ENCODE assay signal across 40 cellular contexts in genomic region chr12:49612210-49612609, GRCh38. TPM values are rescaled to one million over a fixed set of nuclear protein-coding genes. Genes with fewer than 3 reads are reported as not detected.
"Had no signal": no experiment of that assay in that cellular context is flagged by ENCODE, and none has a peak within 500 bp of the region (broad histone marks: within the 10 kb centered on the region; RNA-seq: fewer than 3 reads in every experiment).

No MANE protein-coding gene starts in this region.

- H3K4me3 ChIP-seq: adrenal gland, ascending aorta, body of pancreas, breast epithelium, cardiac muscle cell had no signal

- H3K27me3 ChIP-seq: adrenal gland, ascending aorta, body of pancreas, brain microvascular endothelial cell, breast epithelium, cardiac muscle cell had no signal

- H3K9me3 ChIP-seq: adrenal gland, body of pancreas, breast epithelium had no signal

- FAIRE-seq: astrocyte, bronchial epithelial cell had no signal

- H3K27me3 Mint-ChIP-seq: brain had no signal

- H3K4me3 Mint-ChIP-seq: activated naive CD4-positive, alpha-beta T cell treated with anti-CD3 and anti-CD28 coated beads for 36 hours; activated naive CD4-positive, alpha-beta T cell treated with anti-CD3 and anti-CD28 coated beads, Interleukin-2, amount 10 ng/mL, durations not matched to agents 7 days and 5 days; activated naive CD4-positive, alpha-beta T cell treated with anti-CD3 and anti-CD28 coated beads, Interleukin-2, amount 50 U/mL, for 24 hours; activated naive CD8-positive, alpha-beta T cell; activated naive CD8-positive, alpha-beta T cell treated with anti-CD3 and anti-CD28 coated beads for 36 hours; activated naive CD8-positive, alpha-beta T cell treated with anti-CD3 and anti-CD28 coated beads, Interleukin-2, amount 10 ng/mL, durations not matched to agents 7 days and 5 days; activated naive CD8-positive, alpha-beta T cell treated with anti-CD3 and anti-CD28 coated beads, Interleukin-2, amount 50 U/mL, for 24 hours; activated T-cell treated with anti-CD3 and anti-CD28 coated beads, Interleukin-2, amount 50 U/mL, for 24 hours; activated T-cell treated with anti-CD3 and anti-CD28 coated beads, Interleukin-2, amount 50 U/mL, for 4 hours; activated T-cell treated with anti-CD3 and anti-CD28 coated beads, Interleukin-2, amount 50 U/mL, for 72 hours; activated T-helper 1 cell treated with anti-CD3 and anti-CD28 coated beads, Interleukin-12 subunit alpha, Interleukin-12 subunit beta, Interleukin-2, Interleukin-4 antibody, amounts not matched to agents 30 ng/mL and 10 ng/mL and 1 ng/mL, durations not matched to agents 14 hours and 24 hours and 36 hours; activated T-helper 17 cell treated with anti-CD3 and anti-CD28 coated beads, Interleukin-2, amount 50 U/mL, for 72 hours; brain; central memory CD8-positive, alpha-beta T cell had no signal

- H3K4me1 Mint-ChIP-seq: activated naive CD4-positive, alpha-beta T cell treated with anti-CD3 and anti-CD28 coated beads, Interleukin-2, amount 50 U/mL, for 24 hours; activated T-helper 17 cell treated with anti-CD3 and anti-CD28 coated beads, Interleukin-2, amount 50 U/mL, for 72 hours; brain; central memory CD8-positive, alpha-beta T cell had no signal

- H3K9me3 Mint-ChIP-seq: activated naive CD4-positive, alpha-beta T cell treated with anti-CD3 and anti-CD28 coated beads for 36 hours; activated naive CD4-positive, alpha-beta T cell treated with anti-CD3 and anti-CD28 coated beads, Interleukin-2, amount 50 U/mL, for 24 hours; activated T-cell treated with anti-CD3 and anti-CD28 coated beads, Interleukin-2, amount 50 U/mL, for 72 hours; activated T-helper 1 cell treated with anti-CD3 and anti-CD28 coated beads, Interleukin-12 subunit alpha, Interleukin-12 subunit beta, Interleukin-2, Interleukin-4 antibody, amounts not matched to agents 30 ng/mL and 10 ng/mL and 1 ng/mL, durations not matched to agents 14 hours and 24 hours and 36 hours; activated T-helper 17 cell treated with anti-CD3 and anti-CD28 coated beads, Interleukin-2, amount 50 U/mL, for 72 hours; central memory CD8-positive, alpha-beta T cell had no signal

- H3K27ac Mint-ChIP-seq: activated naive CD4-positive, alpha-beta T cell treated with anti-CD3 and anti-CD28 coated beads for 36 hours; activated naive CD4-positive, alpha-beta T cell treated with anti-CD3 and anti-CD28 coated beads, Interleukin-2, amount 10 ng/mL, durations not matched to agents 7 days and 5 days; activated naive CD4-positive, alpha-beta T cell treated with anti-CD3 and anti-CD28 coated beads, Interleukin-2, amount 50 U/mL, for 24 hours; activated naive CD8-positive, alpha-beta T cell; activated naive CD8-positive, alpha-beta T cell treated with anti-CD3 and anti-CD28 coated beads for 36 hours; activated naive CD8-positive, alpha-beta T cell treated with anti-CD3 and anti-CD28 coated beads, Interleukin-2, amount 50 U/mL, for 24 hours; activated T-cell treated with anti-CD3 and anti-CD28 coated beads, Interleukin-2, amount 50 U/mL, for 24 hours; activated T-cell treated with anti-CD3 and anti-CD28 coated beads, Interleukin-2, amount 50 U/mL, for 72 hours; activated T-helper 1 cell treated with anti-CD3 and anti-CD28 coated beads, Interleukin-12 subunit alpha, Interleukin-12 subunit beta, Interleukin-2, Interleukin-4 antibody, amounts not matched to agents 30 ng/mL and 10 ng/mL and 1 ng/mL, durations not matched to agents 14 hours and 24 hours and 36 hours; activated T-helper 17 cell treated with anti-CD3 and anti-CD28 coated beads, Interleukin-2, amount 50 U/mL, for 72 hours; activated T-helper 2 cell treated with anti-CD3 and anti-CD28 coated beads, Interferon-gamma antibody, Interleukin-2, Interleukin-4, amounts not matched to agents 10 μg/mL and 5 μg/mL and 100 μg/mL, durations not matched to agents 14 hours and 24 hours and 36 hours; brain had no signal

- H3K4me1 ChIP-seq: ascending aorta, body of pancreas, breast epithelium had no signal

- H3K36me3 ChIP-seq: adrenal gland, ascending aorta, brain microvascular endothelial cell, breast epithelium, cardiac muscle cell had no signal

- ATAC-seq: activated naive CD8-positive, alpha-beta T cell treated with anti-CD3 and anti-CD28 coated beads, Interleukin-2, amount 50 U/mL, for 24 hours; activated T-cell treated with anti-CD3 and anti-CD28 coated beads, Interleukin-2, amount 50 U/mL, for 4 hours; activated T-cell treated with anti-CD3 and anti-CD28 coated beads, Interleukin-2, amount 50 U/mL, for 72 hours; activated T-helper 17 cell treated with anti-CD3 and anti-CD28 coated beads, Interleukin-2, amount 50 U/mL, for 72 hours; body of pancreas had no signal

- H3K27ac ChIP-seq: adrenal gland, ascending aorta, body of pancreas, brain microvascular endothelial cell, breast epithelium, cardiac muscle cell had no signal

- DNase-seq: activated effector memory CD4-positive, alpha-beta T cell treated with anti-CD3 and anti-CD28 coated beads, Interleukin-2, amount 50 U/mL, for 16 hours; activated effector memory CD4-positive, alpha-beta T cell treated with Interleukin-2 at 50 U/mL for 16 hours; activated gamma-delta T cell; activated gamma-delta T cell treated with Interleukin-2 at 50 U/mL for 16 hours; activated naive CD4-positive, alpha-beta T cell; activated naive CD4-positive, alpha-beta T cell treated with anti-CD3 and anti-CD28 coated beads for 36 hours; activated naive CD4-positive, alpha-beta T cell treated with anti-CD3 and anti-CD28 coated beads, Interleukin-2, amount 10 ng/mL, durations not matched to agents 7 days and 5 days; activated naive CD4-positive, alpha-beta T cell treated with anti-CD3 and anti-CD28 coated beads, Interleukin-2, amount 50 U/mL, for 16 hours; activated naive CD4-positive, alpha-beta T cell treated with Interleukin-2 at 50 U/mL for 16 hours; activated naive CD8-positive, alpha-beta T cell treated with anti-CD3 and anti-CD28 coated beads for 36 hours; activated naive CD8-positive, alpha-beta T cell treated with anti-CD3 and anti-CD28 coated beads, Interleukin-2, amount 10 ng/mL, durations not matched to agents 7 days and 5 days; activated naive CD8-positive, alpha-beta T cell treated with anti-CD3 and anti-CD28 coated beads, Interleukin-2, amount 50 U/mL, for 24 hours; activated T-cell treated with anti-CD3 and anti-CD28 coated beads for 4 hours; activated T-cell treated with anti-CD3 and anti-CD28 coated beads, Interleukin-2, amount 50 U/mL, for 1 hour; activated T-cell treated with anti-CD3 and anti-CD28 coated beads, Interleukin-2, amount 50 U/mL, for 24 hours; activated T-cell treated with anti-CD3 and anti-CD28 coated beads, Interleukin-2, amount 50 U/mL, for 4 hours; activated T-cell treated with anti-CD3 and anti-CD28 coated beads, Interleukin-2, amount 50 U/mL, for 48 hours; activated T-cell treated with anti-CD3 and anti-CD28 coated beads, Interleukin-2, amount 50 U/mL, for 72 hours; adrenal gland; amniotic stem cell; amygdala; anterior cingulate cortex; aorta; body of pancreas; brain microvascular endothelial cell; caudate nucleus; central memory CD4-positive, alpha-beta T cell; cerebellar nuclear complex had no signal

RNA-seq across cellular contexts. Expression of gene FAM186B, which starts 6.8 kb away (rescaled TPM):
- total RNA-seq: ascending aorta had no signal
